Comparison of ENCODE assay signal across 9 cellular contexts in genomic region chr22:27438271-27438980, GRCh38.
A peak's percentile ranks its signal among the peaks of the same experiment; 100 is the strongest.
DNase-seq lines count a peak whose midpoint lies in the region; TF ChIP-seq lines count a peak whose summit lies in the region.
"Had no signal": no experiment of that assay in that cellular context is flagged by ENCODE, and none has a peak within 500 bp of the region (broad histone marks: within the 10 kb centered on the region; RNA-seq: fewer than 3 reads in every experiment).

No MANE protein-coding gene starts in this region.

- intact Hi-C loops in activated naive CD4-positive, alpha-beta T cell treated with anti-CD3 and anti-CD28 coated beads for 36 hours (cut with micrococcal nuclease): no loop called here

- no peaks in the 10 kb centered on the region for H3K9me3 ChIP-seq in BLaER1 treated with 17β-estradiol and CSF1 and Interleukin-3, amounts not matched to agents 10 nM and 100 nM (replicated peaks in 1 of 11)

- H3K4me2 ChIP-seq in BLaER1 treated with 17β-estradiol and CSF1 and Interleukin-3, amounts not matched to agents 10 nM and 100 nM: peak overlapping the region in 9 of 11 experiments; percentile 11 to 60 (median 37); a peak in 14 of 22 replicates

- no peaks in the 10 kb centered on the region for H3K27me3 Mint-ChIP-seq in osteocyte (ENCODE audit: unreplicated experiment)
- peaks cover 3% of the 10 kb centered on the region for H3K27me3 Mint-ChIP-seq in activated naive CD4-positive, alpha-beta T cell treated with anti-CD3 and anti-CD28 coated beads for 36 hours (ENCODE audit: low read depth)

- H3K27me3 ChIP-seq in BLaER1 treated with 17β-estradiol and CSF1 and Interleukin-3, amounts not matched to agents 10 nM and 100 nM: no peaks in the 10 kb centered on the region

- H3K9me3 Mint-ChIP-seq in osteocyte (ENCODE audit: unreplicated experiment): no peaks in the 10 kb centered on the region
- no peaks in the 10 kb centered on the region for H3K9me3 Mint-ChIP-seq in activated naive CD4-positive, alpha-beta T cell treated with anti-CD3 and anti-CD28 coated beads for 36 hours

- H3K36me3 Mint-ChIP-seq in osteocyte (ENCODE audit: unreplicated experiment): no peaks in the 10 kb centered on the region
- H3K36me3 Mint-ChIP-seq in activated naive CD4-positive, alpha-beta T cell treated with anti-CD3 and anti-CD28 coated beads for 36 hours (ENCODE audit: low read depth): no peaks in the 10 kb centered on the region

- no peak overlapping the region for H3K27ac ChIP-seq in BLaER1 treated with 17β-estradiol and CSF1 and Interleukin-3, amounts not matched to agents 10 nM and 100 nM

- no peak overlapping the region for H3K4me3 ChIP-seq in BLaER1 treated with 17β-estradiol and CSF1 and Interleukin-3, amounts not matched to agents 10 nM and 100 nM

- H4K20me1 ChIP-seq in BLaER1 treated with 17β-estradiol and CSF1 and Interleukin-3, amounts not matched to agents 10 nM and 100 nM: no peaks in the 10 kb centered on the region; a peak in 1 of 22 replicates

- DNase-seq in NCI-H1105 treated with DMSO at 0.1 percent for 48 hours (lab: John Stamatoyannopoulos, UW): peak; percentile 68
- peak; percentile 40 for DNase-seq in dermis blood vessel endothelial cell
- DNase-seq in osteocyte (ENCODE audit: extremely low spot score, unreplicated experiment): no peak
- no peak for DNase-seq in activated T-cell treated with anti-CD3 and anti-CD28 coated beads, Interleukin-2, amount 50 U/mL, for 48 hours
- DNase-seq in NCI-H2029 (lab: John Stamatoyannopoulos, UW): no peak
- DNase-seq in activated naive CD4-positive, alpha-beta T cell treated with anti-CD3 and anti-CD28 coated beads for 36 hours: no peak
- DNase-seq in activated CD4-positive, alpha-beta T cell treated with anti-CD3 and anti-CD28 coated beads, Interleukin-2, amount 50 U/mL, for 4 hours: no peak
- DNase-seq: stimulated activated CD4-positive, alpha-beta T cell treated with anti-CD3 and anti-CD28 coated beads, Interleukin-4, amount 100 ng/mL, for 1 hour had no signal

- H3K27ac Mint-ChIP-seq in osteocyte (ENCODE audit: unreplicated experiment): peak overlapping the region; percentile 38
- H3K27ac Mint-ChIP-seq in activated naive CD4-positive, alpha-beta T cell treated with anti-CD3 and anti-CD28 coated beads for 36 hours: no peak overlapping the region

- peak; percentile 14 for TF ChIP-seq CTCF in osteocyte (IDR thresholded peaks at IDR 0.05)

- peaks cover 19 to 29% (median 26%) of the 10 kb centered on the region in 10 experiments for H3K4me1 ChIP-seq in BLaER1 treated with 17β-estradiol and CSF1 and Interleukin-3, amounts not matched to agents 10 nM and 100 nM

- no peaks in the 10 kb centered on the region for H3K36me3 ChIP-seq in BLaER1 treated with 17β-estradiol and CSF1 and Interleukin-3, amounts not matched to agents 10 nM and 100 nM

- peak overlapping the region in 2 of 11 experiments; percentile 16 to 18; a peak in 2 of 22 replicates for H3K9ac ChIP-seq in BLaER1 treated with 17β-estradiol and CSF1 and Interleukin-3, amounts not matched to agents 10 nM and 100 nM

- no peak overlapping the region for H3K4me3 Mint-ChIP-seq in osteocyte (ENCODE audit: unreplicated experiment)
- no peak overlapping the region for H3K4me3 Mint-ChIP-seq in activated naive CD4-positive, alpha-beta T cell treated with anti-CD3 and anti-CD28 coated beads for 36 hours

- CTCF ChIA-PET in activated naive CD4-positive, alpha-beta T cell treated with anti-CD3 and anti-CD28 coated beads for 36 hours (lab: Charles Lee): no interaction called here

- peaks cover 45% of the 10 kb centered on the region for H3K4me1 Mint-ChIP-seq in osteocyte (ENCODE audit: unreplicated experiment)
- no peaks in the 10 kb centered on the region for H3K4me1 Mint-ChIP-seq in activated naive CD4-positive, alpha-beta T cell treated with anti-CD3 and anti-CD28 coated beads for 36 hours (ENCODE audit: low read depth)

Comparison
In these comparisons a context has a peak if more than half of its experiments do, and no peak if none do; other contexts are left out.
1. DNase-seq: peak in NCI-H1105 treated with DMSO at 0.1 percent for 48 hours (single experiment) and dermis blood vessel endothelial cell (single experiment); none in osteocyte (single experiment), activated T-cell treated with anti-CD3 and anti-CD28 coated beads, Interleukin-2, amount 50 U/mL, for 48 hours (0 of 2), NCI-H2029 (single experiment), activated naive CD4-positive, alpha-beta T cell treated with anti-CD3 and anti-CD28 coated beads for 36 hours (single experiment) and activated CD4-positive, alpha-beta T cell treated with anti-CD3 and anti-CD28 coated beads, Interleukin-2, amount 50 U/mL, for 4 hours (0 of 2).